Comparison of ENCODE assay signal across 34 cellular contexts in genomic region chr4:24967346-24967745, GRCh38. TPM values are rescaled to one million over a fixed set of nuclear protein-coding genes. Genes with fewer than 3 reads are reported as not detected.
DNase-seq lines count a peak whose midpoint lies in the region; ATAC-seq and TF ChIP-seq lines count a peak whose summit lies in the region.
"Had no signal": no experiment of that assay in that cellular context is flagged by ENCODE, and none has a peak within 500 bp of the region (broad histone marks: within the 10 kb centered on the region; RNA-seq: fewer than 3 reads in every experiment).

No MANE protein-coding gene starts in this region.

- H4K91ac ChIP-seq in H9 (ENCODE audit: insufficient read length, low read depth, low read length) = no peak overlapping the region

- H3K27me3 Mint-ChIP-seq in H9 (ENCODE audit: low read depth) = peaks cover 4% of the 10 kb centered on the region
- H3K27me3 Mint-ChIP-seq in activated CD8-positive, alpha-beta T cell treated with anti-CD3 and anti-CD28 coated beads for 36 hours = no peaks in the 10 kb centered on the region
- H3K27me3 Mint-ChIP-seq: CD4-positive, CD25-positive, alpha-beta regulatory T cell had no signal

- H3K79me1 ChIP-seq in H9 (ENCODE audit: insufficient read depth, low read depth, low read length, poor library complexity, severe bottlenecking) = no peaks in the 10 kb centered on the region

- H2BK12ac ChIP-seq in H9 (ENCODE audit: insufficient read length, low read depth, low read length) = no peak overlapping the region

- no peak overlapping the region for H2BK5ac ChIP-seq in H9 (ENCODE audit: insufficient read length, low read length)

- H3T11ph ChIP-seq in H9 (ENCODE audit: low read length) = no peak overlapping the region

- H3K4me3 ChIP-seq in BLaER1 = 0 out of 2 replicates have a peak overlapping the region, but pooled peaks have one; percentile 1
- H3K4me3 ChIP-seq in MM.1S (ENCODE audit: low read length) = no peak overlapping the region
- no peak overlapping the region for H3K4me3 ChIP-seq in vagina
- no peak overlapping the region for H3K4me3 ChIP-seq in effector memory CD4-positive, alpha-beta T cell (ENCODE audit: insufficient read depth, low read depth, low read length, poor library complexity, severe bottlenecking)
- H3K4me3 ChIP-seq in prostate gland = no peak overlapping the region
- H3K4me3 ChIP-seq: A549 had no signal

- H3K9me3 ChIP-seq in BLaER1 (peaks cover 86% of the 10 kb centered on the region), H9 (ENCODE audit: control insufficient read depth, low read depth, low read length) (peaks cover 13% of the 10 kb centered on the region), MM.1S (replicated peaks; ENCODE audit: insufficient read depth, low read length) (no peaks in the 10 kb centered on the region), vagina (no peaks in the 10 kb centered on the region), prostate gland (no peaks in the 10 kb centered on the region)
- peaks cover 9% of the 10 kb centered on the region for H3K9me3 ChIP-seq in effector memory CD4-positive, alpha-beta T cell (ENCODE audit: control insufficient read depth, low read length)
- H3K9me3 ChIP-seq: BE2C had no signal

- no peak overlapping the region for H2BK20ac ChIP-seq in H9 (ENCODE audit: low read depth, low read length, poor library complexity, severe bottlenecking)

- H3K36me3 Mint-ChIP-seq in H9 (ENCODE audit: insufficient read depth in 1 of 3, low read depth in 3 of 3) = peaks cover 11 to 40% (median 30%) of the 10 kb centered on the region in 3 experiments
- H3K36me3 Mint-ChIP-seq in activated CD8-positive, alpha-beta T cell treated with anti-CD3 and anti-CD28 coated beads for 36 hours (ENCODE audit: low read depth) = peaks cover 1% of the 10 kb centered on the region
- H3K36me3 Mint-ChIP-seq: CD14-positive monocyte; CD4-positive, alpha-beta memory T cell; CD4-positive, CD25-positive, alpha-beta regulatory T cell; CD8-positive, alpha-beta memory T cell; CD8-positive, alpha-beta T cell had no signal

- peaks cover 40 to 42% of the 10 kb centered on the region in 2 experiments for H3K9me3 Mint-ChIP-seq in H9
- peaks cover 20% of the 10 kb centered on the region for H3K9me3 Mint-ChIP-seq in activated CD8-positive, alpha-beta T cell treated with anti-CD3 and anti-CD28 coated beads for 36 hours

- no peak overlapping the region for H3K27ac Mint-ChIP-seq in H9
- no peak overlapping the region for H3K27ac Mint-ChIP-seq in activated CD8-positive, alpha-beta T cell treated with anti-CD3 and anti-CD28 coated beads for 36 hours
- H3K27ac Mint-ChIP-seq: B cell; CD14-positive monocyte; CD4-positive, alpha-beta memory T cell; CD4-positive, alpha-beta T cell; CD4-positive, CD25-positive, alpha-beta regulatory T cell; CD8-positive, alpha-beta memory T cell; CD8-positive, alpha-beta T cell had no signal

- H3K27me3 ChIP-seq in BLaER1 = no peaks in the 10 kb centered on the region
- H3K27me3 ChIP-seq in H9 (ENCODE audit: insufficient read depth, low read length) = no peaks in the 10 kb centered on the region
- H3K27me3 ChIP-seq in MM.1S (replicated peaks; ENCODE audit: insufficient read depth, low read length) = no peaks in the 10 kb centered on the region
- no peaks in the 10 kb centered on the region for H3K27me3 ChIP-seq in vagina
- no peaks in the 10 kb centered on the region for H3K27me3 ChIP-seq in effector memory CD4-positive, alpha-beta T cell (replicated peaks; ENCODE audit: control insufficient read depth, insufficient read depth, low read length, poor library complexity, severe bottlenecking)
- H3K27me3 ChIP-seq in prostate gland (replicated peaks; ENCODE audit: insufficient read depth) = no peaks in the 10 kb centered on the region
- H3K27me3 ChIP-seq: BE2C; BLaER1 treated with 17β-estradiol and CSF1 and Interleukin-3, amounts not matched to agents 10 nM and 100 nM had no signal

- H3K79me2 ChIP-seq in H9 (ENCODE audit: insufficient read depth, low read length) (no peaks in the 10 kb centered on the region), MM.1S (ENCODE audit: low read length) (no peaks in the 10 kb centered on the region)

- H3F3A ChIP-seq in MM.1S (ENCODE audit: insufficient read depth, low read length) = no peaks in the 10 kb centered on the region

- CTCF ChIA-PET in activated CD8-positive, alpha-beta T cell treated with anti-CD3 and anti-CD28 coated beads for 36 hours (lab: Charles Lee) = interaction anchor here (0.8 kb wide), 1 partner anchor 12 kb away, joined by 3 read pairs; no protein-coding TSS in a partner anchor

- DNase-seq in H9 (peak; percentile 4), MM.1S (no peak), vagina (ENCODE audit: extremely low spot score in 2 of 2) (peak; percentile 56 to 77), prostate gland (ENCODE audit: low spot score) (no peak)
- no peak for DNase-seq in effector memory CD4-positive, alpha-beta T cell
- DNase-seq in activated CD8-positive, alpha-beta T cell treated with anti-CD3 and anti-CD28 coated beads for 36 hours = no peak
- DNase-seq: 8988T; ACHN; AML-193; BE2C; C1 segment of cervical spinal cord; Caco-2; Calu3; CD4-positive, alpha-beta memory T cell; CD4-positive, alpha-beta T cell; CD4-positive, CD25-positive, alpha-beta regulatory T cell; CD8-positive, alpha-beta memory T cell; CD8-positive, alpha-beta T cell; COR-L47; DMS 273 treated with DMSO at 0.1 percent for 48 hours; DMS153; DMS53; DMS79; DMS79 treated with DMSO at 0.1 percent for 48 hours; DND-41; EL had no signal

- H3K56ac ChIP-seq in H9 (ENCODE audit: insufficient read length, low read depth, low read length) = no peak overlapping the region

- ATAC-seq in GM18502 (IDR thresholded peaks at IDR 0.05; ENCODE audit: poor library complexity, unreplicated experiment) = no peak
- no peak for ATAC-seq in activated CD8-positive, alpha-beta T cell treated with anti-CD3 and anti-CD28 coated beads for 36 hours
- ATAC-seq: A549; CD8-positive, alpha-beta T cell had no signal

- POLR2A ChIA-PET in activated CD8-positive, alpha-beta T cell treated with anti-CD3 and anti-CD28 coated beads for 36 hours (lab: Charles Lee) = no interaction called here

- H3K18ac ChIP-seq in H9 (ENCODE audit: insufficient read length, low read depth, low read length) = no peak overlapping the region

- H4K8ac ChIP-seq in H9 (replicated peaks; ENCODE audit: insufficient read length, low read depth, low read length) = no peak overlapping the region

- no peak overlapping the region for H3K9ac ChIP-seq in BLaER1
- H3K9ac ChIP-seq in H9 (ENCODE audit: extremely low read depth, insufficient read length, low read length) = no peak overlapping the region
- H3K9ac ChIP-seq in MM.1S (ENCODE audit: low read length) = no peak overlapping the region
- H3K9ac ChIP-seq: BLaER1 treated with 17β-estradiol and CSF1 and Interleukin-3, amounts not matched to agents 10 nM and 100 nM had no signal

- H3K36me3 ChIP-seq in BLaER1 = peaks cover 18% of the 10 kb centered on the region; the same call in 1 of the 2 replicates
- H3K36me3 ChIP-seq in MM.1S (replicated peaks; ENCODE audit: insufficient read depth, low read length) = no peaks in the 10 kb centered on the region
- H3K36me3 ChIP-seq in vagina = no peaks in the 10 kb centered on the region
- no peaks in the 10 kb centered on the region for H3K36me3 ChIP-seq in effector memory CD4-positive, alpha-beta T cell (ENCODE audit: control insufficient read depth, insufficient read depth, low read length)
- H3K36me3 ChIP-seq in prostate gland = no peaks in the 10 kb centered on the region
- H3K36me3 ChIP-seq: BE2C had no signal

- H3K4me3 Mint-ChIP-seq in H9 = no peak overlapping the region
- H3K4me3 Mint-ChIP-seq in activated CD8-positive, alpha-beta T cell treated with anti-CD3 and anti-CD28 coated beads for 36 hours = no peak overlapping the region
- H3K4me3 Mint-ChIP-seq: B cell; CD14-positive monocyte; CD4-positive, alpha-beta memory T cell; CD4-positive, alpha-beta T cell; CD4-positive, CD25-positive, alpha-beta regulatory T cell; CD8-positive, alpha-beta memory T cell; CD8-positive, alpha-beta T cell had no signal

- peaks cover 5 to 6% of the 10 kb centered on the region in 2 experiments for H3K4me1 Mint-ChIP-seq in H9
- H3K4me1 Mint-ChIP-seq in activated CD8-positive, alpha-beta T cell treated with anti-CD3 and anti-CD28 coated beads for 36 hours (ENCODE audit: low read depth) = no peaks in the 10 kb centered on the region
- H3K4me1 Mint-ChIP-seq: B cell; CD4-positive, alpha-beta memory T cell; CD4-positive, CD25-positive, alpha-beta regulatory T cell; CD8-positive, alpha-beta memory T cell had no signal

- no peak overlapping the region for H4K5ac ChIP-seq in H9 (ENCODE audit: insufficient read length, low read depth, low read length)

- H4K20me1 ChIP-seq in BLaER1 = no peaks in the 10 kb centered on the region
- no peaks in the 10 kb centered on the region for H4K20me1 ChIP-seq in H9 (ENCODE audit: control insufficient read depth, insufficient read depth, insufficient read length)
- H4K20me1 ChIP-seq in MM.1S (ENCODE audit: insufficient read depth, low read length) = no peaks in the 10 kb centered on the region
- H4K20me1 ChIP-seq: BLaER1 treated with 17β-estradiol and CSF1 and Interleukin-3, amounts not matched to agents 10 nM and 100 nM had no signal

- H3K4ac ChIP-seq in H9 (ENCODE audit: low read depth, low read length) = no peak overlapping the region

- no peak for TF ChIP-seq CTCF in H9 (conservative IDR thresholded peaks at IDR 0.05)
- TF ChIP-seq CTCF in MM.1S (IDR thresholded peaks at IDR 0.05; ENCODE audit: low read length) = no peak
- TF ChIP-seq CTCF in vagina (IDR thresholded peaks at IDR 0.05) = no peak
- TF ChIP-seq CTCF in prostate gland (IDR thresholded peaks at IDR 0.05) = no peak
- TF ChIP-seq CTCF in activated CD8-positive, alpha-beta T cell treated with anti-CD3 and anti-CD28 coated beads for 36 hours (IDR thresholded peaks at IDR 0.05) = no peak

- H3K23ac ChIP-seq in H9 (ENCODE audit: insufficient read length, low read depth, low read length) = no peak overlapping the region

- H3K27ac ChIP-seq in BLaER1 (no peak overlapping the region), H9 (ENCODE audit: insufficient read length, low read depth, low read length) (no peak overlapping the region), MM.1S (ENCODE audit: low read length) (no peak overlapping the region), vagina (no peak overlapping the region), prostate gland (no peak overlapping the region)
- no peak overlapping the region for H3K27ac ChIP-seq in effector memory CD4-positive, alpha-beta T cell (ENCODE audit: insufficient read depth, low read length, poor library complexity, severe bottlenecking)
- H3K27ac ChIP-seq: 22Rv1; A549; BLaER1 treated with 17β-estradiol and CSF1 and Interleukin-3, amounts not matched to agents 10 nM and 100 nM; C4-2B had no signal

- no peak overlapping the region for H2AK5ac ChIP-seq in H9 (ENCODE audit: insufficient read length, low read length)

- TF ChIP-seq POLR2A in vagina (IDR thresholded peaks at IDR 0.05) (no peak), prostate gland (IDR thresholded peaks at IDR 0.05) (no peak)

- no peak overlapping the region for H3K14ac ChIP-seq in H9 (ENCODE audit: insufficient read depth, low read length)

- H3K4me2 ChIP-seq in BLaER1 (no peak overlapping the region), H9 (ENCODE audit: insufficient read depth, insufficient read length, low read length) (no peak overlapping the region), MM.1S (ENCODE audit: low read depth, low read length) (peak overlapping the region; percentile 21; the same call in 1 of the 2 replicates)
- H3K4me2 ChIP-seq: A549; BLaER1 treated with 17β-estradiol and CSF1 and Interleukin-3, amounts not matched to agents 10 nM and 100 nM had no signal

- no peaks in the 10 kb centered on the region for H3K23me2 ChIP-seq in H9 (ENCODE audit: insufficient read length, low read depth, low read length, poor library complexity, severe bottlenecking)

- intact Hi-C loops in vagina (cut with DNase I) (no loop called here), prostate gland (cut with DNase I) (no loop called here)
- intact Hi-C loops in activated CD8-positive, alpha-beta T cell treated with anti-CD3 and anti-CD28 coated beads for 36 hours (cut with micrococcal nuclease) = no loop called here

- no peaks in the 10 kb centered on the region for H3K9me2 ChIP-seq in MM.1S (replicated peaks; ENCODE audit: insufficient read depth, low read length)

- no CpG with 5 or more reads among the region's 4 CpGs for WGBS in H9 (ENCODE audit: extremely low coverage, insufficient read length, low lambda C conversion rate)
- WGBS in prostate gland = 98% methylated on average over 4 of the region's 4 CpGs

- no peak overlapping the region for H2BK15ac ChIP-seq in H9 (ENCODE audit: low read depth, low read length)

- no peak overlapping the region for H2BK120ac ChIP-seq in H9 (ENCODE audit: low read depth, low read length, poor library complexity, severe bottlenecking)

- H2AFZ ChIP-seq in H9 (ENCODE audit: low read length) = no peak overlapping the region
- H2AFZ ChIP-seq in MM.1S (ENCODE audit: low read length) = no peak overlapping the region

- H3K4me1 ChIP-seq in BLaER1 (peaks cover 28% of the 10 kb centered on the region), H9 (ENCODE audit: insufficient read depth, low read length) (no peaks in the 10 kb centered on the region), MM.1S (ENCODE audit: low read length) (peaks cover 7% of the 10 kb centered on the region; the same call in 1 of the 2 replicates), vagina (peaks cover 6% of the 10 kb centered on the region), prostate gland (replicated peaks) (no peaks in the 10 kb centered on the region)
- H3K4me1 ChIP-seq in effector memory CD4-positive, alpha-beta T cell (ENCODE audit: control insufficient read depth, insufficient read depth, low read length, poor library complexity, severe bottlenecking) = no peaks in the 10 kb centered on the region
- H3K4me1 ChIP-seq: BE2C, Caco-2 had no signal

RNA-seq across cellular contexts. Expression of gene CCDC149, which starts 54.5 kb away (rescaled TPM):
- total RNA-seq in H9 (2021) = 4.5 and 5.0 TPM in 2 replicates
- total RNA-seq in vagina = 16.7 TPM
- total RNA-seq in prostate gland = 10 to 100 TPM; 14.0 to 19.6 TPM
- total RNA-seq in activated CD8-positive, alpha-beta T cell treated with anti-CD3 and anti-CD28 coated beads for 36 hours = not detected
- total RNA-seq: B cell; CD4-positive, CD25-positive, alpha-beta regulatory T cell; CD8-positive, alpha-beta T cell had no signal

Comparison
In these comparisons a context has a peak if more than half of its experiments do, and no peak if none do; other contexts are left out.
1. DNase-seq: peak in H9 (single experiment) and vagina (2 of 2); none in MM.1S (single experiment), effector memory CD4-positive, alpha-beta T cell (0 of 3), prostate gland (single experiment) and activated CD8-positive, alpha-beta T cell treated with anti-CD3 and anti-CD28 coated beads for 36 hours (single experiment).